Comparison of ENCODE assay signal across 15 cellular contexts in the genomic region with DNA sequence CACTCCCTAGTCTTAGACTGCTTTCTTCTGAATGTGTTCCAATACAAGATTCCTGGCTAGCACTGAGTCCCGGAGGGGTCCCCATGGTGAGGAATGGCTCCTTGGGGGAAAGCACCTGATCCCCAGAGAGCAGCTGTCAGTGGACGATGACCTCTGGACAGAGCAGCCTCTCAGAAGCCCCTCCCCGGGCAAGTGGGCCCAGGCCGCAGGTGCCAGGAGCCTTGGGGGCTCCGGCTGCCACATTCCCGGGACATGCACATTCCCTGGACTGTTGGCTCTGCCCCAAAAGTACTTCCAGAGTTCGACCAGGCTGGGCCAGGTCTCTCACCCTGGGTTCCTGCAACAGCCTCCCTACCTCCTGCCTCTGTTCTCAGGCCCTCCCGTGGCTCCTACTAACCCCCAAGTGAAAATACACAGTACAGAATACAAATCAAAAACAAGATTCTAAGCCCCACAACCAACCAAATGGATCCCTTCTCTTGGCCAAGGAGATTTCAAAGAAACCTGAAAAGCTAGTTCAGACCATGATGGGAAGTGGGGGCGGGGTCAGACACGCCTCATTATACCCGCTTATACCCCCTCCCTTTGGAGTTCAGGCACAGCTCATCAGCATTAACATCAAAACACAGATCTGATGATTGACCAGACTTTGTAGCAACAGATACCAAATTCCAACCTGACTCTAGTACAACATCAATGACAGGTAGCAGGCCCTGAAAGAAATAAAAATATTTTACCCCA.
"Had no signal": no experiment of that assay in that cellular context is flagged by ENCODE, and none has a peak within 500 bp of the region (broad histone marks: within the 10 kb centered on the region; RNA-seq: fewer than 3 reads in every experiment).

No MANE protein-coding gene starts in this region.

- H3K4me3 Mint-ChIP-seq: activated CD4-positive, alpha-beta memory T cell treated with anti-CD3 and anti-CD28 coated beads for 36 hours; activated naive CD4-positive, alpha-beta T cell treated with anti-CD3 and anti-CD28 coated beads for 36 hours; activated T-cell treated with anti-CD3 and anti-CD28 coated beads, Interleukin-2, amount 50 U/mL, for 24 hours; immature natural killer cell; natural killer cell treated with Interleukin-12 subunit alpha and Interleukin-12 subunit beta and Interleukin-15 and Interleukin-18, amount 100 ng/mL, for 72 hours; T-helper 2 cell treated with Interferon-gamma antibody and Interleukin-4, amounts not matched to agents 5 μg/mL and 100 μg/mL, for 36 hours had no signal

- H2AFZ ChIP-seq: parathyroid adenoma had no signal

- H3K4me3 ChIP-seq: ascending aorta, coronary artery, gastroesophageal sphincter, heart right ventricle, tibial artery, vagina had no signal

- H3K27ac Mint-ChIP-seq: activated CD4-positive, alpha-beta memory T cell treated with anti-CD3 and anti-CD28 coated beads for 36 hours; activated naive CD4-positive, alpha-beta T cell treated with anti-CD3 and anti-CD28 coated beads for 36 hours; activated T-cell treated with anti-CD3 and anti-CD28 coated beads, Interleukin-2, amount 50 U/mL, for 24 hours; immature natural killer cell; natural killer cell treated with Interleukin-12 subunit alpha and Interleukin-12 subunit beta and Interleukin-15 and Interleukin-18, amount 100 ng/mL, for 72 hours; T-helper 2 cell treated with Interferon-gamma antibody and Interleukin-4, amounts not matched to agents 5 μg/mL and 100 μg/mL, for 36 hours had no signal

- H3K27ac ChIP-seq: ascending aorta, coronary artery, gastroesophageal sphincter, heart right ventricle, parathyroid adenoma, tibial artery, vagina had no signal

- H3K36me3 Mint-ChIP-seq: natural killer cell treated with Interleukin-12 subunit alpha and Interleukin-12 subunit beta and Interleukin-15 and Interleukin-18, amount 100 ng/mL, for 72 hours had no signal

- H3K27me3 ChIP-seq: ascending aorta, gastroesophageal sphincter, heart right ventricle, tibial artery, vagina had no signal

- H3K4me1 Mint-ChIP-seq: immature natural killer cell had no signal

- H3K4me1 ChIP-seq: ascending aorta, tibial artery, vagina had no signal

- H3K9me3 ChIP-seq: ascending aorta, gastroesophageal sphincter, heart right ventricle, tibial artery, vagina had no signal

- H3K9me3 Mint-ChIP-seq: activated CD4-positive, alpha-beta memory T cell treated with anti-CD3 and anti-CD28 coated beads for 36 hours; activated naive CD4-positive, alpha-beta T cell treated with anti-CD3 and anti-CD28 coated beads for 36 hours; activated T-cell treated with anti-CD3 and anti-CD28 coated beads, Interleukin-2, amount 50 U/mL, for 24 hours; immature natural killer cell; natural killer cell treated with Interleukin-12 subunit alpha and Interleukin-12 subunit beta and Interleukin-15 and Interleukin-18, amount 100 ng/mL, for 72 hours; T-helper 2 cell treated with Interferon-gamma antibody and Interleukin-4, amounts not matched to agents 5 μg/mL and 100 μg/mL, for 36 hours had no signal

- ATAC-seq: gastroesophageal sphincter; heart right ventricle; natural killer cell treated with Interleukin-12 subunit alpha and Interleukin-12 subunit beta and Interleukin-15 and Interleukin-18, amount 100 ng/mL, for 72 hours had no signal

- H3K9ac ChIP-seq: parathyroid adenoma had no signal

- H3K27me3 Mint-ChIP-seq: activated CD4-positive, alpha-beta memory T cell treated with anti-CD3 and anti-CD28 coated beads for 36 hours; activated T-cell treated with anti-CD3 and anti-CD28 coated beads, Interleukin-2, amount 50 U/mL, for 24 hours; natural killer cell treated with Interleukin-12 subunit alpha and Interleukin-12 subunit beta and Interleukin-15 and Interleukin-18, amount 100 ng/mL, for 72 hours had no signal

- DNase-seq: activated CD4-positive, alpha-beta memory T cell treated with anti-CD3 and anti-CD28 coated beads for 36 hours; activated naive CD4-positive, alpha-beta T cell treated with anti-CD3 and anti-CD28 coated beads for 36 hours; activated T-cell treated with anti-CD3 and anti-CD28 coated beads, Interleukin-2, amount 50 U/mL, for 24 hours; heart right ventricle; immature natural killer cell; kidney glomerular epithelial cell; stimulated activated naive CD4-positive, alpha-beta T cell treated with Interleukin-2 at 50 U/mL for 16 hours; tibial artery had no signal
